ENCODE assay signal across 9 cellular contexts in genomic region chr13:24618219-24618955, GRCh38.
A peak's percentile ranks its signal among the peaks of the same experiment; 100 is the strongest.
DNase-seq lines count a peak whose midpoint lies in the region; ATAC-seq and TF ChIP-seq lines count a peak whose summit lies in the region.
"Had no signal": no experiment of that assay in that cellular context is flagged by ENCODE, and none has a peak within 500 bp of the region (broad histone marks: within the 10 kb centered on the region; RNA-seq: fewer than 3 reads in every experiment).

No MANE protein-coding gene starts in this region.

- TF ChIP-seq CTCF in WTC11 (IDR thresholded peaks at IDR 0.05) (no peak), vagina (IDR thresholded peaks at IDR 0.05) (no peak)

- H3K4me3 Mint-ChIP-seq in WTC11: no peak overlapping the region
- peak overlapping the region; percentile 35 for H3K4me3 Mint-ChIP-seq in stimulated activated effector memory CD8-positive, alpha-beta T cell treated with anti-CD3 and anti-CD28 coated beads, Interleukin-12 subunit alpha, Interleukin-12 subunit beta, amount 100 ng/mL, for 72 hours

- DNase-seq in WTC11 (ENCODE audit: low spot score) (no peak), RKO (ENCODE audit: low spot score) (no peak), vagina (ENCODE audit: extremely low spot score in 2 of 2) (no peak), SHP77 (lab: John Stamatoyannopoulos, UW) (no peak)
- peak; percentile 21 to 48 (median 45) for DNase-seq in effector memory CD4-positive, alpha-beta T cell
- DNase-seq in stimulated activated effector memory CD8-positive, alpha-beta T cell treated with anti-CD3 and anti-CD28 coated beads, Interleukin-12 subunit alpha, Interleukin-12 subunit beta, amount 100 ng/mL, for 72 hours (ENCODE audit: low spot score in 2 of 2): peak; percentile 55 to 86

- TF ChIP-seq POLR2A in vagina (IDR thresholded peaks at IDR 0.05): no peak

- no peaks in the 10 kb centered on the region for H3K36me3 Mint-ChIP-seq in WTC11
- H3K36me3 Mint-ChIP-seq in stimulated activated effector memory CD8-positive, alpha-beta T cell treated with anti-CD3 and anti-CD28 coated beads, Interleukin-12 subunit alpha, Interleukin-12 subunit beta, amount 100 ng/mL, for 72 hours: peaks cover 5% of the 10 kb centered on the region

- H3K27me3 Mint-ChIP-seq in WTC11 (ENCODE audit: low read depth): no peaks in the 10 kb centered on the region

- H3K9me3 Mint-ChIP-seq in WTC11: no peaks in the 10 kb centered on the region
- H3K9me3 Mint-ChIP-seq in stimulated activated effector memory CD8-positive, alpha-beta T cell treated with anti-CD3 and anti-CD28 coated beads, Interleukin-12 subunit alpha, Interleukin-12 subunit beta, amount 100 ng/mL, for 72 hours: no peaks in the 10 kb centered on the region

- H3K4me1 ChIP-seq in effector memory CD4-positive, alpha-beta T cell (ENCODE audit: control insufficient read depth, insufficient read depth, low read length, poor library complexity, severe bottlenecking): peaks cover 12% of the 10 kb centered on the region
- no peaks in the 10 kb centered on the region for H3K4me1 ChIP-seq in vagina

- CTCF ChIA-PET in WTC11 (lab: Charles Lee): interaction anchor here (0.6 to 1.8 kb wide), 5 partner anchors 9 to 461 kb away, joined by 4 to 8 read pairs (median 4); partner anchors contain the start of gene ATP12A

- H3K9me3 ChIP-seq in effector memory CD4-positive, alpha-beta T cell (ENCODE audit: control insufficient read depth, low read length): no peaks in the 10 kb centered on the region
- H3K9me3 ChIP-seq in vagina: no peaks in the 10 kb centered on the region

- H3K4me3 ChIP-seq in effector memory CD4-positive, alpha-beta T cell (ENCODE audit: insufficient read depth, low read depth, low read length, poor library complexity, severe bottlenecking): no peak overlapping the region
- H3K4me3 ChIP-seq in vagina: no peak overlapping the region

- no peak overlapping the region for H3K27ac Mint-ChIP-seq in WTC11
- H3K27ac Mint-ChIP-seq in stimulated activated effector memory CD8-positive, alpha-beta T cell treated with anti-CD3 and anti-CD28 coated beads, Interleukin-12 subunit alpha, Interleukin-12 subunit beta, amount 100 ng/mL, for 72 hours: peak overlapping the region; percentile 93

- peak; percentile 86 for ATAC-seq in GM18873 (IDR thresholded peaks at IDR 0.05; ENCODE audit: low FRiP score, unreplicated experiment)
- peak; percentile 73 for ATAC-seq in HG03139 (IDR thresholded peaks at IDR 0.05; ENCODE audit: unreplicated experiment)
- peak; percentile 32; the same call in 1 of the 2 replicates for ATAC-seq in WTC11
- peak; percentile 97 for ATAC-seq in stimulated activated effector memory CD8-positive, alpha-beta T cell treated with anti-CD3 and anti-CD28 coated beads, Interleukin-12 subunit alpha, Interleukin-12 subunit beta, amount 100 ng/mL, for 72 hours

- peaks cover 19% of the 10 kb centered on the region for H3K4me1 Mint-ChIP-seq in WTC11
- H3K4me1 Mint-ChIP-seq in stimulated activated effector memory CD8-positive, alpha-beta T cell treated with anti-CD3 and anti-CD28 coated beads, Interleukin-12 subunit alpha, Interleukin-12 subunit beta, amount 100 ng/mL, for 72 hours: peaks cover 54% of the 10 kb centered on the region

- H3K27ac ChIP-seq in effector memory CD4-positive, alpha-beta T cell (ENCODE audit: insufficient read depth, low read length, poor library complexity, severe bottlenecking): peak overlapping the region; percentile 24
- H3K27ac ChIP-seq in vagina: no peak overlapping the region
- H3K27ac ChIP-seq: KMS-11 had no signal

- H3K27me3 ChIP-seq in effector memory CD4-positive, alpha-beta T cell (replicated peaks; ENCODE audit: control insufficient read depth, insufficient read depth, low read length, poor library complexity, severe bottlenecking): no peaks in the 10 kb centered on the region
- H3K27me3 ChIP-seq in vagina: no peaks in the 10 kb centered on the region

- intact Hi-C loops in vagina (cut with DNase I): no loop called here

- POLR2A ChIA-PET in WTC11 (lab: Charles Lee): interaction anchor here (0.6 kb wide), 1 partner anchor 483 kb away, joined by 6 read pairs; no protein-coding TSS in a partner anchor

- no peaks in the 10 kb centered on the region for H3K36me3 ChIP-seq in effector memory CD4-positive, alpha-beta T cell (ENCODE audit: control insufficient read depth, insufficient read depth, low read length)
- no peaks in the 10 kb centered on the region for H3K36me3 ChIP-seq in vagina

TF ChIP-seq in WTC11, 78 proteins besides CTCF, POLR2A, EP300 and RAD21:
- TF ChIP-seq ZBTB21 (CRISPR knock-in tag; IDR thresholded peaks at IDR 0.05; ENCODE audit: borderline replicate concordance) (no peak), ATF6 (CRISPR knock-in tag; IDR thresholded peaks at IDR 0.05) (no peak), ZNF121 (CRISPR knock-in tag; IDR thresholded peaks at IDR 0.05) (no peak), TEAD1 (CRISPR knock-in tag; IDR thresholded peaks at IDR 0.05) (no peak), ATF3 (CRISPR knock-in tag; conservative IDR thresholded peaks at IDR 0.05) (no peak)

Comparison
In these comparisons a context has a peak if more than half of its experiments do, and no peak if none do; other contexts are left out.
1. ATAC-seq: peak in every context shown above with its lines; median percentile 97 in stimulated activated effector memory CD8-positive, alpha-beta T cell treated with anti-CD3 and anti-CD28 coated beads, Interleukin-12 subunit alpha, Interleukin-12 subunit beta, amount 100 ng/mL, for 72 hours; 86 in GM18873; 73 in HG03139; 32 in WTC11.
2. DNase-seq: peak in effector memory CD4-positive, alpha-beta T cell (3 of 3) and stimulated activated effector memory CD8-positive, alpha-beta T cell treated with anti-CD3 and anti-CD28 coated beads, Interleukin-12 subunit alpha, Interleukin-12 subunit beta, amount 100 ng/mL, for 72 hours (2 of 2); none in WTC11 (single experiment), RKO (single experiment), vagina (0 of 2) and SHP77 (0 of 2).